8 cellular contexts compared by ENCODE assay signal in genomic region chr13:38686635-38687245, GRCh38. TPM values are rescaled to one million over a fixed set of nuclear protein-coding genes. Genes with fewer than 3 reads are reported as not detected.
A peak's percentile ranks its signal among the peaks of the same experiment; 100 is the strongest.
DNase-seq lines count a peak whose midpoint lies in the region; ATAC-seq, FAIRE-seq and TF ChIP-seq lines count a peak whose summit lies in the region.

Gene FREM2, plus strand, starts transcription at chr13:38687077. Its CDS starts 268 bp downstream, at chr13:38687345.

- FAIRE-seq in HepG2 (lab: Jason Lieb, UNC), result no peak

- TF ChIP-seq RAD21 in HepG2 (CRISPR knock-in tag; IDR thresholded peaks at IDR 0.05), result no peak

- no peaks in the 10 kb centered on the region for H3K9me3 ChIP-seq in HepG2 (ENCODE audit: low read length)
- no peaks in the 10 kb centered on the region for H3K9me3 ChIP-seq in tibial artery

- H3K36me3 Mint-ChIP-seq in activated CD8-positive, alpha-beta memory T cell treated with anti-CD3 and anti-CD28 coated beads, Interleukin-2, amount 10 ng/mL, durations not matched to agents 7 days and 5 days, result no peaks in the 10 kb centered on the region

- peak; percentile 47; the same call in 2 of the 3 replicates for ATAC-seq in HepG2
- no peak for ATAC-seq in activated CD8-positive, alpha-beta memory T cell treated with anti-CD3 and anti-CD28 coated beads, Interleukin-2, amount 10 ng/mL, durations not matched to agents 7 days and 5 days
- ATAC-seq in HG02642 (IDR thresholded peaks at IDR 0.05; ENCODE audit: poor library complexity, unreplicated experiment), result no peak

- H3K27ac Mint-ChIP-seq in activated CD8-positive, alpha-beta memory T cell treated with anti-CD3 and anti-CD28 coated beads, Interleukin-2, amount 10 ng/mL, durations not matched to agents 7 days and 5 days, result no peak within 1 kb of the TSS

- H3K4me3 Mint-ChIP-seq in activated CD8-positive, alpha-beta memory T cell treated with anti-CD3 and anti-CD28 coated beads, Interleukin-2, amount 10 ng/mL, durations not matched to agents 7 days and 5 days, result no peak within 1 kb of the TSS

- no peak for TF ChIP-seq POLR2A in HepG2 (IDR thresholded peaks at IDR 0.05; ENCODE audit: insufficient read depth in 1 of 2, low read depth in 2 of 2, low read length in 2 of 2)

- H4K20me1 ChIP-seq in HepG2 (ENCODE audit: insufficient read depth, low read length), result no peaks in the 10 kb centered on the region

- POLR2A ChIA-PET in HepG2 (lab: Yijun Ruan, JAX), result no interaction called here

- no peaks in the 10 kb centered on the region for H3K79me2 ChIP-seq in HepG2 (ENCODE audit: insufficient read depth, low read length)

- H3K27me3 ChIP-seq in HepG2 (ENCODE audit: control insufficient read depth in 1 of 2, insufficient read depth in 2 of 2, low read length in 2 of 2) (peaks cover 2 to 14% of the 10 kb centered on the region in 2 experiments; a peak in 3 of 5 replicates), tibial artery (peaks cover 0 to 45% of the 10 kb centered on the region in 2 donors)

- no TSS peak for BruUV-seq in HepG2 (replicated peaks; lab: Mats Ljungman, UMichigan)

- no peaks in the 10 kb centered on the region for H3K4me1 Mint-ChIP-seq in activated CD8-positive, alpha-beta memory T cell treated with anti-CD3 and anti-CD28 coated beads, Interleukin-2, amount 10 ng/mL, durations not matched to agents 7 days and 5 days

- no peaks in the 10 kb centered on the region for H3K36me3 ChIP-seq in HepG2 (replicated peaks in 1 of 2; ENCODE audit: control insufficient read depth in 1 of 2, insufficient read depth in 2 of 2, low read length in 2 of 2)
- H3K36me3 ChIP-seq in tibial artery, result no peaks in the 10 kb centered on the region

- CTCF ChIA-PET in HepG2 (lab: Yijun Ruan, JAX; ENCODE audit: low intra/inter-chr PET ratio, low total read pairs), result no interaction called here
- CTCF ChIA-PET in activated CD8-positive, alpha-beta memory T cell treated with anti-CD3 and anti-CD28 coated beads, Interleukin-2, amount 10 ng/mL, durations not matched to agents 7 days and 5 days (lab: Charles Lee), result interaction anchor here (1.1 kb wide), 1 partner anchor 186 kb away, joined by 5 read pairs; no protein-coding TSS in a partner anchor

- in situ Hi-C loops in HepG2 (cut with HindIII; ENCODE audit: extremely low pct_ligation_motif_present, low pct_unique_long_range_greater_than_20kb), result no loop called here

- H3K27me3 Mint-ChIP-seq in activated CD8-positive, alpha-beta memory T cell treated with anti-CD3 and anti-CD28 coated beads, Interleukin-2, amount 10 ng/mL, durations not matched to agents 7 days and 5 days, result peaks cover 35% of the 10 kb centered on the region

- H3K4me2 ChIP-seq in HepG2 (ENCODE audit: low read depth, low read length), result no peak within 1 kb of the TSS

- DNase-seq in H4 (ENCODE audit: low spot score) (peak; percentile 58), NCI-H446 treated with DMSO at 0.1 percent for 48 hours (lab: John Stamatoyannopoulos, UW) (peak; percentile 82), HepG2 (ENCODE audit: low spot score) (no peak), tibial artery (no peak), activated T-cell treated with anti-CD3 and anti-CD28 coated beads for 4 hours (no peak)
- no peak for DNase-seq in activated CD8-positive, alpha-beta memory T cell treated with anti-CD3 and anti-CD28 coated beads, Interleukin-2, amount 10 ng/mL, durations not matched to agents 7 days and 5 days

- peak within 1 kb of the TSS; percentile 39 for H3K27ac ChIP-seq in cingulate gyrus (ENCODE audit: low read depth, low read length)
- no peak within 1 kb of the TSS for H3K27ac ChIP-seq in HepG2 (ENCODE audit: extremely low read length, insufficient read depth, low read length)
- no peak within 1 kb of the TSS for H3K27ac ChIP-seq in tibial artery

- H3K4me3 ChIP-seq in HepG2 (replicated peaks in 1 of 3; ENCODE audit: insufficient read depth in 1 of 3, low read depth in 2 of 3, low read length in 3 of 3) (no peak within 1 kb of the TSS), tibial artery (peak within 1 kb of the TSS; percentile 30 to 51)

- H3K4me1 ChIP-seq in HepG2 (ENCODE audit: insufficient read depth, low read length) (no peaks in the 10 kb centered on the region), tibial artery (peaks cover 0 to 22% (median 16%) of the 10 kb centered on the region in 4 donors)

- no peak within 1 kb of the TSS for H2AFZ ChIP-seq in HepG2 (ENCODE audit: low read length)

- H3K9me3 Mint-ChIP-seq in activated CD8-positive, alpha-beta memory T cell treated with anti-CD3 and anti-CD28 coated beads, Interleukin-2, amount 10 ng/mL, durations not matched to agents 7 days and 5 days (ENCODE audit: low read depth), result no peaks in the 10 kb centered on the region

- WGBS in HepG2 (ENCODE audit: low lambda C conversion rate), result 19% methylated on average over 17 of the region's 37 CpGs

- TF ChIP-seq CTCF in HepG2 (CRISPR knock-in tag; IDR thresholded peaks at IDR 0.05) (no peak), tibial artery (IDR thresholded peaks at IDR 0.05) (no peak)

- no peak within 1 kb of the TSS for H3K9ac ChIP-seq in HepG2 (ENCODE audit: insufficient read depth, low read depth, low read length)

- TF ChIP-seq EP300 in HepG2 (IDR thresholded peaks at IDR 0.05; ENCODE audit: low read depth in 2 of 2, low read length in 2 of 2) (no peak), HepG2 (CRISPR knock-in tag; IDR thresholded peaks at IDR 0.05; ENCODE audit: borderline replicate concordance) (no peak)

- intact Hi-C loops in HepG2 (cut with micrococcal nuclease; ENCODE audit: unreplicated experiment) (loop anchor here (1.0 kb wide), 1 partner anchor 229 kb away; no protein-coding TSS in a partner anchor), tibial artery (cut with DNase I; ENCODE audit: low total_unique reads) (no loop called here)

TF ChIP-seq in HepG2, 621 proteins besides CTCF, POLR2A, EP300 and RAD21:
- no peak for TF ChIP-seq ZSCAN29 (CRISPR knock-in tag; conservative IDR thresholded peaks at IDR 0.05)
- no peak for TF ChIP-seq CEBPZ (IDR thresholded peaks at IDR 0.05; ENCODE audit: low read length)
- no peak for TF ChIP-seq ATF7 (IDR thresholded peaks at IDR 0.05)
- no peak for TF ChIP-seq ATF7 (CRISPR knock-in tag; IDR thresholded peaks at IDR 0.05)
- no peak for TF ChIP-seq RARA (CRISPR knock-in tag; IDR thresholded peaks at IDR 0.05)
- TF ChIP-seq ZNF564 (CRISPR knock-in tag; IDR thresholded peaks at IDR 0.05), result no peak
- no peak for TF ChIP-seq HDAC2 (CRISPR knock-in tag; IDR thresholded peaks at IDR 0.05)
- peak; percentile 4 for TF ChIP-seq HNRNPLL (IDR thresholded peaks at IDR 0.05; ENCODE audit: low read depth, low read length, poor library complexity, severe bottlenecking)
- TF ChIP-seq YEATS4 (CRISPR knock-in tag; IDR thresholded peaks at IDR 0.05; ENCODE audit: borderline replicate concordance), result no peak

RNA-seq across cellular contexts. Expression of gene FREM2, which starts in this region (rescaled TPM):
- 0.46 and 0.51 TPM in 2 replicates for total RNA-seq in H4 (2014; rRNA removed; shearing (Covaris generic))
- not detected in 2 replicates for total RNA-seq in HepG2 (2016; rRNA removed; fragmentation: Illumina TruSeq; extraction: Trizol)
- not detected in 2 replicates for total RNA-seq in HepG2 (2016; cell fraction: cytosol; rRNA removed; fragmentation: Illumina TruSeq; extraction: Trizol; ENCODE audit: low read depth)
- total RNA-seq in HepG2 (2016; cell fraction: insoluble cytoplasmic fraction; rRNA removed; fragmentation: Illumina TruSeq; extraction: Trizol), result not detected in 2 replicates
- total RNA-seq in HepG2 (2016; cell fraction: membrane; rRNA removed; fragmentation: Illumina TruSeq; extraction: Trizol), result not detected in 2 replicates
- not detected in 2 replicates for total RNA-seq in HepG2 (2016; cell fraction: nucleus; rRNA removed; fragmentation: Illumina TruSeq; extraction: Trizol)
- polyA plus RNA-seq in HepG2 (2011; rRNA removed), result not detected in 2 replicates
- not detected in 2 replicates for polyA plus RNA-seq in HepG2 (2011; cell fraction: cytosol; rRNA removed)
- not detected in 2 replicates for polyA plus RNA-seq in HepG2 (2011; cell fraction: nucleus; rRNA removed)
- not detected in 2 replicates for polyA plus RNA-seq in HepG2 (2012)
- not detected in 2 replicates for polyA plus RNA-seq in HepG2 (2016; cell fraction: cytosol; fragmentation: Illumina TruSeq; extraction: Trizol; ENCODE audit: low read depth)
- not detected in 2 replicates for polyA plus RNA-seq in HepG2 (2016; cell fraction: insoluble cytoplasmic fraction; fragmentation: Illumina TruSeq; extraction: Trizol; ENCODE audit: low read depth)
- not detected in 2 replicates for polyA plus RNA-seq in HepG2 (2016; cell fraction: membrane; fragmentation: Illumina TruSeq; extraction: Trizol; ENCODE audit: low read depth)
- not detected in 2 replicates for polyA plus RNA-seq in HepG2 (2016; cell fraction: nucleus; fragmentation: Illumina TruSeq; extraction: Trizol; ENCODE audit: insufficient read depth, low read depth)
- polyA minus RNA-seq in HepG2 (2011; rRNA and poly(A)+ RNA removed; ENCODE audit: low replicate concordance), result under 0.01 TPM in 1 of 2 replicates, not detected in the other
- not detected in 2 replicates for polyA minus RNA-seq in HepG2 (2011; cell fraction: cytosol; rRNA and poly(A)+ RNA removed)
- polyA minus RNA-seq in HepG2 (2011; cell fraction: nucleus; rRNA and poly(A)+ RNA removed), result not detected in 2 replicates
- under 1 TPM in 1 of 2 experiments, not detected in 1; 0.23 TPM for total RNA-seq in activated CD8-positive, alpha-beta memory T cell treated with anti-CD3 and anti-CD28 coated beads, Interleukin-2, amount 10 ng/mL, durations not matched to agents 7 days and 5 days

Comparison
In these comparisons a context has a peak if more than half of its experiments do, and no peak if none do; other contexts are left out.
1. Peak in DNase-seq in H4; RNA of the gene not detected or under 1 TPM.
2. Peak in ATAC-seq in HepG2; RNA of the gene not detected or under 1 TPM.
3. H3K4me3 ChIP-seq: peak in tibial artery (2 of 2); none in HepG2 (0 of 3).